Comparison of ENCODE assay signal across 8 cellular contexts in the genomic region with DNA sequence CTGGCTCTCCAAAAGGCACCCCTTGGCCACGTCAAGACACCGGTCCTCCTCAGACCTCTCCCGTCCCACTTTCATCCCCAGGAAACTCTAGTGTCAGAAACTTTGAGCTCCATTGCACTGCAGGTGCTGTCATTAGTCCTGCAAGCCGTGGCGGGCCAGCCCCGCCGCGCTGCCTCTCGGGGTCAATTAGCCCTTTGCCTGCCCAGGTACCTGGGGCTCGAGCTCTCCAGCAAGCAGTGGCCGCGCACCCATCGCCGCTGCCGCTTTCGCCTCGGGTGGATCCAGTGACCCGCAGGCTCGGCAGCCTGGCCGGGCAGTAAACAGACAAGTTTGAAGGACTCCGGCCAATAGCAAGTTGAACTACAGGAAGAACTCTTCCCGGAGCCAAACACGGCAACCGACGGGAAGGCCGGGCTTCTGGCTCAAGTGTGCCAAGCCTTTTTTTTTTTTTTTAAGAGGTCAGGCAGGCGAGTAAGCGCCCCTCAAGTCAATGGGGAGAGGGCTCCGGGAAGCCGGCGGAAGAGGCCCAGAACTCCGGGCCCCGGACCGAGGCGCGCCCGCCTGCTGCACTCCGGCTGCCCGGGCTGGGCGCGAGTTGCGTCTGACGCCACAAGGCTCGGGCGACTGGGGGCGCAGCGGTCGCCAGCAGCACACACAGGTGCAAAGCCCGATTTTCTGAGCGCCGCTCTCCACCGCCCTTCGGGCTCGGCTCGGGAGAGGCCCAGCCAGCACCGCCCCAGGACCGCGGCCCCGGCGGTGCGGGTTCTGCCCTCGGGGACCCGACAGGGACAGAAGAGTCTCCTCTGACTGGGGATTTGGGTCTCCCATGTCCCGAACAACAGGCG. TPM values are rescaled to one million over a fixed set of nuclear protein-coding genes. Genes with fewer than 3 reads are reported as not detected.
A peak's percentile ranks its signal among the peaks of the same experiment; 100 is the strongest.
DNase-seq lines count a peak whose midpoint lies in the region; ATAC-seq and TF ChIP-seq lines count a peak whose summit lies in the region.

No MANE protein-coding gene starts in this region.

- intact Hi-C loops in activated CD4-positive, alpha-beta T cell treated with anti-CD3 and anti-CD28 coated beads for 36 hours (cut with DNase I, micrococcal nuclease) = no loop called here
- intact Hi-C loops in mucosa of descending colon (cut with DNase I, micrococcal nuclease) = no loop called here

- H3K9me3 ChIP-seq in mucosa of descending colon = no peaks in the 10 kb centered on the region

- H3K27me3 Mint-ChIP-seq in activated CD4-positive, alpha-beta T cell treated with anti-CD3 and anti-CD28 coated beads for 36 hours = peaks cover 45% of the 10 kb centered on the region

- TF ChIP-seq POLR2A in erythroblast (IDR thresholded peaks at IDR 0.05; ENCODE audit: low read length) = no peak

- H3K27ac Mint-ChIP-seq in activated CD4-positive, alpha-beta T cell treated with anti-CD3 and anti-CD28 coated beads for 36 hours = no peak overlapping the region

- no peaks in the 10 kb centered on the region for H3K9me3 Mint-ChIP-seq in activated CD4-positive, alpha-beta T cell treated with anti-CD3 and anti-CD28 coated beads for 36 hours (ENCODE audit: low read depth)

- peaks cover 17% of the 10 kb centered on the region for H3K4me1 Mint-ChIP-seq in activated CD4-positive, alpha-beta T cell treated with anti-CD3 and anti-CD28 coated beads for 36 hours

- peak overlapping the region; percentile 56 for H3K4me3 ChIP-seq in epithelial cell of esophagus (ENCODE audit: low read length)
- no peak overlapping the region for H3K4me3 ChIP-seq in mucosa of descending colon
- peak overlapping the region; percentile 62 for H3K4me3 ChIP-seq in urinary bladder (ENCODE audit: low read depth, low read length)

- POLR2A ChIA-PET in activated CD4-positive, alpha-beta T cell treated with anti-CD3 and anti-CD28 coated beads for 36 hours (lab: Charles Lee) = no interaction called here

- no peak overlapping the region for H3K27ac ChIP-seq in urinary bladder (ENCODE audit: low read depth)

- H3K4me1 ChIP-seq in mucosa of descending colon (ENCODE audit: low read depth) = peaks cover 17% of the 10 kb centered on the region
- H3K4me1 ChIP-seq in urinary bladder (ENCODE audit: insufficient read depth) = no peaks in the 10 kb centered on the region

- no peaks in the 10 kb centered on the region for H3K36me3 Mint-ChIP-seq in activated CD4-positive, alpha-beta T cell treated with anti-CD3 and anti-CD28 coated beads for 36 hours (ENCODE audit: low read depth)

- WGBS in urinary bladder = under 1% methylated on average over 65 of the region's 65 CpGs

- H3K4me3 Mint-ChIP-seq in activated CD4-positive, alpha-beta T cell treated with anti-CD3 and anti-CD28 coated beads for 36 hours = peak overlapping the region; percentile 41

- DNase-seq in activated CD4-positive, alpha-beta T cell treated with anti-CD3 and anti-CD28 coated beads for 36 hours = peak; percentile 9
- DNase-seq in activated CD4-positive, alpha-beta T cell treated with anti-CD3 and anti-CD28 coated beads, Interleukin-2, amount 50 U/mL, for 4 hours = no peak
- DNase-seq in NCI-H774 (lab: John Stamatoyannopoulos, UW) = peak; percentile 28
- peak; percentile 10 for DNase-seq in epithelial cell of esophagus (ENCODE audit: low read depth)
- peak in 2 of 3 donors; percentile 22 to 43 for DNase-seq in mucosa of descending colon
- DNase-seq in erythroblast (lab: John Stamatoyannopoulos, UW) = no peak
- DNase-seq in cortex of kidney (lab: John Stamatoyannopoulos, UW) = no peak

- ATAC-seq in activated CD4-positive, alpha-beta T cell treated with anti-CD3 and anti-CD28 coated beads for 36 hours = no peak
- peak; percentile 25 for ATAC-seq in mucosa of descending colon

- no peak for TF ChIP-seq CTCF in epithelial cell of esophagus (IDR thresholded peaks at IDR 0.05; ENCODE audit: insufficient read depth, low read depth, low read length, missing control alignments)
- no peak for TF ChIP-seq CTCF in mucosa of descending colon (IDR thresholded peaks at IDR 0.05)

- H3K36me3 ChIP-seq in mucosa of descending colon (ENCODE audit: low read depth) = no peaks in the 10 kb centered on the region
- no peaks in the 10 kb centered on the region for H3K36me3 ChIP-seq in urinary bladder (ENCODE audit: insufficient read depth)

- CTCF ChIA-PET in activated CD4-positive, alpha-beta T cell treated with anti-CD3 and anti-CD28 coated beads for 36 hours (lab: Charles Lee) = no interaction called here

RNA-seq across cellular contexts. Expression of gene ERBB4, which starts 1.1 kb away (rescaled TPM):
- total RNA-seq in activated CD4-positive, alpha-beta T cell treated with anti-CD3 and anti-CD28 coated beads for 36 hours = not detected
- total RNA-seq in mucosa of descending colon (under 1 TPM in 2 of 3 donors, not detected in 1; 0.05 to 0.25 TPM), urinary bladder (3.2 TPM)
- 0.13 TPM for polyA plus RNA-seq in urinary bladder

Comparison
In these comparisons a context has a peak if more than half of its experiments do, and no peak if none do; other contexts are left out.
1. DNase-seq: peak in activated CD4-positive, alpha-beta T cell treated with anti-CD3 and anti-CD28 coated beads for 36 hours (single experiment), NCI-H774 (single experiment), epithelial cell of esophagus (single experiment) and mucosa of descending colon (2 of 3); none in activated CD4-positive, alpha-beta T cell treated with anti-CD3 and anti-CD28 coated beads, Interleukin-2, amount 50 U/mL, for 4 hours (0 of 2), erythroblast (0 of 2) and cortex of kidney (single experiment).